ENCODE assay signal across 11 cellular contexts in the genomic region with DNA sequence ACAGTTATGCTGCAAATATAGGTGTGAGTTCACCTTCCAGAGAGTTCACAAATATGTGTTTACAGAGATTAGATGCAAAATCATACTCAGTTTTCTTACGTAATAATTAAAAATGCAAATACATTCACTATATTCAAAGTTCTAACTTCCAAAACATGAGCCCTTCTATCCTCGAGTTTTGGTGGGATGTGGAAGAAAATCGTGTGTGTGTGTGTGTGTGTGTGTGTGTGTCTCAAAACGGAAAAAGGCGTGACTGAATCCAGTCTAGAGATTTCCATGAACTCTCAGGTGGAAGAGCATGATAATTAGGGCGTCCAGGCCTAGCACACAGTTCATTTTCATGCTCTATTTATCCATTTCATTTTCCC. TPM values are rescaled to one million over a fixed set of nuclear protein-coding genes. Genes with fewer than 3 reads are reported as not detected.
DNase-seq lines count a peak whose midpoint lies in the region; ATAC-seq and TF ChIP-seq lines count a peak whose summit lies in the region.
"Had no signal": no experiment of that assay in that cellular context is flagged by ENCODE, and none has a peak within 500 bp of the region (broad histone marks: within the 10 kb centered on the region; RNA-seq: fewer than 3 reads in every experiment).

No MANE protein-coding gene starts in this region.

- no peak for TF ChIP-seq RAD21 in Ishikawa (IDR thresholded peaks at IDR 0.05; ENCODE audit: low read depth)

- H3K9me3 ChIP-seq in lower lobe of right lung = no peaks in the 10 kb centered on the region

- H3K4me1 ChIP-seq in lower lobe of right lung = peaks cover 8% of the 10 kb centered on the region

- no peaks in the 10 kb centered on the region for H3K9me3 Mint-ChIP-seq in stimulated activated effector memory CD8-positive, alpha-beta T cell treated with anti-CD3 and anti-CD28 coated beads, Interleukin-12 subunit alpha, Interleukin-12 subunit beta, amount 100 ng/mL, for 72 hours

- H3K4me3 Mint-ChIP-seq in stimulated activated effector memory CD8-positive, alpha-beta T cell treated with anti-CD3 and anti-CD28 coated beads, Interleukin-12 subunit alpha, Interleukin-12 subunit beta, amount 100 ng/mL, for 72 hours = no peak overlapping the region

- intact Hi-C loops in lower lobe of right lung (cut with DNase I) = no loop called here

- DNase-seq in brain microvascular endothelial cell (no peak), lower lobe of right lung (no peak)
- no peak for DNase-seq in stimulated activated effector memory CD8-positive, alpha-beta T cell treated with anti-CD3 and anti-CD28 coated beads, Interleukin-12 subunit alpha, Interleukin-12 subunit beta, amount 100 ng/mL, for 72 hours (ENCODE audit: low spot score in 2 of 2)

- H3K27me3 ChIP-seq in brain microvascular endothelial cell (replicated peaks) (no peaks in the 10 kb centered on the region), lower lobe of right lung (ENCODE audit: low read depth) (peaks cover 42% of the 10 kb centered on the region)

- TF ChIP-seq CTCF in C4-2B (conservative IDR thresholded peaks at IDR 0.05) (no peak), brain microvascular endothelial cell (IDR thresholded peaks at IDR 0.05; ENCODE audit: low read depth, low read length, missing control alignments) (no peak), lower lobe of right lung (IDR thresholded peaks at IDR 0.05) (no peak)

- H3K4me3 ChIP-seq in brain microvascular endothelial cell (ENCODE audit: low read depth, low read length) (peak overlapping the region; percentile 79), lower lobe of right lung (peak overlapping the region; percentile 61)

- in situ Hi-C loops in brain microvascular endothelial cell (cut with HindIII; ENCODE audit: low pct_ligation_motif_present, low sequenced_read_pairs) = no loop called here

- H3K36me3 ChIP-seq in brain microvascular endothelial cell (replicated peaks) (no peaks in the 10 kb centered on the region), lower lobe of right lung (no peaks in the 10 kb centered on the region)

- no peak overlapping the region for H3K27ac Mint-ChIP-seq in stimulated activated effector memory CD8-positive, alpha-beta T cell treated with anti-CD3 and anti-CD28 coated beads, Interleukin-12 subunit alpha, Interleukin-12 subunit beta, amount 100 ng/mL, for 72 hours

- ATAC-seq in lower lobe of right lung = no peak
- ATAC-seq in stimulated activated effector memory CD8-positive, alpha-beta T cell treated with anti-CD3 and anti-CD28 coated beads, Interleukin-12 subunit alpha, Interleukin-12 subunit beta, amount 100 ng/mL, for 72 hours = no peak
- no peak for ATAC-seq in GM18519 (IDR thresholded peaks at IDR 0.05; ENCODE audit: low FRiP score, unreplicated experiment)
- ATAC-seq in HG02642 (IDR thresholded peaks at IDR 0.05; ENCODE audit: poor library complexity, unreplicated experiment) = no peak
- ATAC-seq in HG03432 (IDR thresholded peaks at IDR 0.05; ENCODE audit: unreplicated experiment) = no peak

- no peaks in the 10 kb centered on the region for H3K4me1 Mint-ChIP-seq in stimulated activated effector memory CD8-positive, alpha-beta T cell treated with anti-CD3 and anti-CD28 coated beads, Interleukin-12 subunit alpha, Interleukin-12 subunit beta, amount 100 ng/mL, for 72 hours

- TF ChIP-seq EP300 in Ishikawa (IDR thresholded peaks at IDR 0.05; ENCODE audit: borderline replicate concordance) = no peak

- H3K27ac ChIP-seq in C4-2B = peak overlapping the region; percentile 92; the same call in 1 of the 2 replicates
- H3K27ac ChIP-seq in brain microvascular endothelial cell = no peak overlapping the region
- no peak overlapping the region for H3K27ac ChIP-seq in lower lobe of right lung
- H3K27ac ChIP-seq: HL-60 had no signal

- no peaks in the 10 kb centered on the region for H3K36me3 Mint-ChIP-seq in stimulated activated effector memory CD8-positive, alpha-beta T cell treated with anti-CD3 and anti-CD28 coated beads, Interleukin-12 subunit alpha, Interleukin-12 subunit beta, amount 100 ng/mL, for 72 hours

TF ChIP-seq in Ishikawa, 13 proteins besides CTCF, POLR2A, EP300 and RAD21:
- TF ChIP-seq TAF1 (IDR thresholded peaks at IDR 0.05; ENCODE audit: low read depth) = no peak
- TF ChIP-seq, protein P1, sequence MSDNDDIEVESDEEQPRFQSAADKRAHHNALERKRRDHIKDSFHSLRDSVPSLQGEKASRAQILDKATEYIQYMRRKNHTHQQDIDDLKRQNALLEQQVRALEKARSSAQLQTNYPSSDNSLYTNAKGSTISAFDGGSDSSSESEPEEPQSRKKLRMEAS (IDR thresholded peaks at IDR 0.05) = peak; percentile 24; the same call in 1 of the 2 replicates

RNA-seq across cellular contexts. Expression of a gene that starts 1.2 kb away (rescaled TPM):
- 27.6 TPM for total RNA-seq in lower lobe of right lung
- total RNA-seq: OCI-LY7 had no signal

RNA-seq across cellular contexts. Expression of a gene that starts 51.6 kb away (rescaled TPM):
- total RNA-seq in lower lobe of right lung = not detected
- total RNA-seq: Daoy, OCI-LY7 had no signal
